19 cellular contexts compared by ENCODE assay signal in genomic region chr2:202642567-202642966, GRCh38. TPM values are rescaled to one million over a fixed set of nuclear protein-coding genes. Genes with fewer than 3 reads are reported as not detected.
DNase-seq lines count a peak whose midpoint lies in the region; ATAC-seq, FAIRE-seq and TF ChIP-seq lines count a peak whose summit lies in the region.
"Had no signal": no experiment of that assay in that cellular context is flagged by ENCODE, and none has a peak within 500 bp of the region (broad histone marks: within the 10 kb centered on the region; RNA-seq: fewer than 3 reads in every experiment).

No MANE protein-coding gene starts in this region.

- H3K27ac ChIP-seq in BLaER1 (peak overlapping the region; percentile 64), breast epithelium (peak overlapping the region in 1 of 2 donors; percentile 46)
- H3K27ac ChIP-seq: GM23248 had no signal

- H3K27me3 ChIP-seq in BLaER1 (no peaks in the 10 kb centered on the region), mucosa of stomach (ENCODE audit: control insufficient read depth, insufficient read depth, low read length) (no peaks in the 10 kb centered on the region), breast epithelium (no peaks in the 10 kb centered on the region)
- H3K27me3 ChIP-seq: heart right ventricle had no signal

- TF ChIP-seq CTCF in breast epithelium (IDR thresholded peaks at IDR 0.05) = no peak

- peaks cover 3% of the 10 kb centered on the region; the same call in 1 of the 2 replicates for H4K20me1 ChIP-seq in BLaER1

- DNase-seq in GM19239 (ENCODE audit: insufficient read length, low spot score) = no peak
- DNase-seq in DMS79 (lab: John Stamatoyannopoulos, UW) = no peak
- no peak for DNase-seq in breast epithelium (ENCODE audit: low spot score in 2 of 2)
- no peak for DNase-seq in NCI-H2196 treated with DMSO at 0.1 percent for 48 hours (lab: John Stamatoyannopoulos, UW; ENCODE audit: unreplicated experiment)
- DNase-seq: activated CD8-positive, alpha-beta memory T cell treated with anti-CD3 and anti-CD28 coated beads for 24 hours; GM23248; heart right ventricle; kidney glomerular epithelial cell; midbrain; NCI-H2029; NCI-H526 treated with DMSO at 0.1 percent for 48 hours; stimulated activated CD4-positive, alpha-beta T cell treated with anti-CD3 and anti-CD28 coated beads, Interleukin-4, amount 100 ng/mL, for 4 hours; SW 1271 had no signal

- H3K9ac ChIP-seq in BLaER1 (peak overlapping the region; percentile 56; the same call in 1 of the 2 replicates), mucosa of stomach (ENCODE audit: low read length) (peak overlapping the region; percentile 2)
- H3K9ac ChIP-seq: GM23248 had no signal

- no peak for TF ChIP-seq POLR2A in breast epithelium (IDR thresholded peaks at IDR 0.05)

- no peak overlapping the region for H3K4me3 ChIP-seq in BLaER1
- no peak overlapping the region for H3K4me3 ChIP-seq in mucosa of stomach (ENCODE audit: low read length)
- no peak overlapping the region for H3K4me3 ChIP-seq in breast epithelium
- H3K4me3 ChIP-seq: GM23248, heart right ventricle had no signal

- H3K4me1 Mint-ChIP-seq in activated T-helper 17 cell treated with anti-CD3 and anti-CD28 coated beads, Interleukin-2, amount 50 U/mL, for 72 hours = peaks cover 30% of the 10 kb centered on the region

- H3K9me3 Mint-ChIP-seq in activated T-helper 17 cell treated with anti-CD3 and anti-CD28 coated beads, Interleukin-2, amount 50 U/mL, for 72 hours = no peaks in the 10 kb centered on the region

- ATAC-seq in activated T-helper 17 cell treated with anti-CD3 and anti-CD28 coated beads, Interleukin-2, amount 50 U/mL, for 72 hours (replicated peaks) = peak; percentile 35
- ATAC-seq in GM21737 (IDR thresholded peaks at IDR 0.05; ENCODE audit: unreplicated experiment) = no peak
- ATAC-seq: heart right ventricle had no signal

- peaks cover 13% of the 10 kb centered on the region; the same call in 1 of the 2 replicates for H3K9me3 ChIP-seq in BLaER1
- H3K9me3 ChIP-seq in mucosa of stomach (ENCODE audit: control insufficient read depth, low read length) = no peaks in the 10 kb centered on the region
- H3K9me3 ChIP-seq in breast epithelium = no peaks in the 10 kb centered on the region
- H3K9me3 ChIP-seq: heart right ventricle had no signal

- no peak overlapping the region for H3K27ac Mint-ChIP-seq in activated T-helper 17 cell treated with anti-CD3 and anti-CD28 coated beads, Interleukin-2, amount 50 U/mL, for 72 hours
- H3K27ac Mint-ChIP-seq: brain had no signal

- FAIRE-seq in GM19239 (lab: Jason Lieb, UNC) = peak; percentile 28
- FAIRE-seq: urothelium cell line had no signal

- peaks cover 14% of the 10 kb centered on the region; the same call in 1 of the 2 replicates for H3K36me3 ChIP-seq in BLaER1
- H3K36me3 ChIP-seq in mucosa of stomach (ENCODE audit: control insufficient read depth, insufficient read depth, low read length) = no peaks in the 10 kb centered on the region
- no peaks in the 10 kb centered on the region for H3K36me3 ChIP-seq in breast epithelium
- H3K36me3 ChIP-seq: heart right ventricle had no signal

- intact Hi-C loops in breast epithelium (cut with DNase I; ENCODE audit: low total_unique reads) = no loop called here

- H3K36me3 Mint-ChIP-seq in activated T-helper 17 cell treated with anti-CD3 and anti-CD28 coated beads, Interleukin-2, amount 50 U/mL, for 72 hours (ENCODE audit: low read depth) = peaks cover 8% of the 10 kb centered on the region

- H3K27me3 Mint-ChIP-seq in activated T-helper 17 cell treated with anti-CD3 and anti-CD28 coated beads, Interleukin-2, amount 50 U/mL, for 72 hours = no peaks in the 10 kb centered on the region
- H3K27me3 Mint-ChIP-seq: brain had no signal

- no peak overlapping the region for H3K4me3 Mint-ChIP-seq in activated T-helper 17 cell treated with anti-CD3 and anti-CD28 coated beads, Interleukin-2, amount 50 U/mL, for 72 hours
- H3K4me3 Mint-ChIP-seq: brain had no signal

- peak overlapping the region; percentile 71 for H3K4me2 ChIP-seq in BLaER1

- H3K4me1 ChIP-seq in BLaER1 (peaks cover 29% of the 10 kb centered on the region), mucosa of stomach (ENCODE audit: control insufficient read depth, insufficient read depth, low read length) (peaks cover 40% of the 10 kb centered on the region), breast epithelium (no peaks in the 10 kb centered on the region)

RNA-seq across cellular contexts. Expression of gene FAM117B, which starts 7.8 kb away (rescaled TPM):
- 10 to 100 TPM in 1 of 2 donors, 1 to 10 TPM in 1; 5.6 to 26.1 TPM for total RNA-seq in activated T-helper 17 cell treated with anti-CD3 and anti-CD28 coated beads, Interleukin-2, amount 50 U/mL, for 72 hours
- 10 to 100 TPM in 2 of 3 donors, 1 to 10 TPM in 1; 9.4 to 13.1 (median 11.9) TPM for total RNA-seq in breast epithelium
